2 cellular contexts compared by ENCODE assay signal in the genomic region with DNA sequence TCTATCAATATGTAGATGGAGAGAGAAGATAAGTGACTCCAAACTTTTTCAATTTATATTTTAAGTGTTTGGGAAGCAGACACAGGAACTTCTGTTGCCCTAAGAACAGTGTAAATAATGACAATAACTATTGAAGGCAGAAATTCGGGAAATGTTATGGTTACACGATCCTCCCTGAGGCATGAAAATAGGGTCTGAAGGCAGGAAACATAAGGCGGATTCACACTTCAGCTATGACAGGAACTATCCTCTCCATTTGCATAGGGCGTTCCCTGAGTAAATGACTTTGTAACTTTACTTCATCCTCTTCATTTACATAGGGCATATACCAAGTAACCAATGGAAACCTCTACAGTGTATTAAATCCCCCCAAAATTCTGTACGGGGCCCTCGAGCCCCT.
TF ChIP-seq lines count a peak whose summit lies in the region.

No MANE protein-coding gene starts in this region.

TF ChIP-seq in A549, 52 proteins besides CTCF, POLR2A, EP300 and RAD21 (continued from another document):
- TF ChIP-seq HEYL (CRISPR knock-in tag; IDR thresholded peaks at IDR 0.05) = no peak
- no peak for TF ChIP-seq CHD2 (IDR thresholded peaks at IDR 0.05; ENCODE audit: low read length, partially characterized antibody)
- no peak for TF ChIP-seq CBX8 (IDR thresholded peaks at IDR 0.05)
- TF ChIP-seq PBX3 (IDR thresholded peaks at IDR 0.05) = no peak
- TF ChIP-seq NFE2L2 (conservative IDR thresholded peaks at IDR 0.05; ENCODE audit: low read length) = no peak
- no peak for TF ChIP-seq SREBF2 (IDR thresholded peaks at IDR 0.05)
- no peak for TF ChIP-seq TP53 (CRISPR knock-in tag; IDR thresholded peaks at IDR 0.05)
- no peak for TF ChIP-seq MYC (IDR thresholded peaks at IDR 0.05; ENCODE audit: borderline replicate concordance, low read length)

TF ChIP-seq in GM23338, 12 proteins besides CTCF, POLR2A, EP300 and RAD21 (continued from another document):
- TF ChIP-seq, protein P1, sequence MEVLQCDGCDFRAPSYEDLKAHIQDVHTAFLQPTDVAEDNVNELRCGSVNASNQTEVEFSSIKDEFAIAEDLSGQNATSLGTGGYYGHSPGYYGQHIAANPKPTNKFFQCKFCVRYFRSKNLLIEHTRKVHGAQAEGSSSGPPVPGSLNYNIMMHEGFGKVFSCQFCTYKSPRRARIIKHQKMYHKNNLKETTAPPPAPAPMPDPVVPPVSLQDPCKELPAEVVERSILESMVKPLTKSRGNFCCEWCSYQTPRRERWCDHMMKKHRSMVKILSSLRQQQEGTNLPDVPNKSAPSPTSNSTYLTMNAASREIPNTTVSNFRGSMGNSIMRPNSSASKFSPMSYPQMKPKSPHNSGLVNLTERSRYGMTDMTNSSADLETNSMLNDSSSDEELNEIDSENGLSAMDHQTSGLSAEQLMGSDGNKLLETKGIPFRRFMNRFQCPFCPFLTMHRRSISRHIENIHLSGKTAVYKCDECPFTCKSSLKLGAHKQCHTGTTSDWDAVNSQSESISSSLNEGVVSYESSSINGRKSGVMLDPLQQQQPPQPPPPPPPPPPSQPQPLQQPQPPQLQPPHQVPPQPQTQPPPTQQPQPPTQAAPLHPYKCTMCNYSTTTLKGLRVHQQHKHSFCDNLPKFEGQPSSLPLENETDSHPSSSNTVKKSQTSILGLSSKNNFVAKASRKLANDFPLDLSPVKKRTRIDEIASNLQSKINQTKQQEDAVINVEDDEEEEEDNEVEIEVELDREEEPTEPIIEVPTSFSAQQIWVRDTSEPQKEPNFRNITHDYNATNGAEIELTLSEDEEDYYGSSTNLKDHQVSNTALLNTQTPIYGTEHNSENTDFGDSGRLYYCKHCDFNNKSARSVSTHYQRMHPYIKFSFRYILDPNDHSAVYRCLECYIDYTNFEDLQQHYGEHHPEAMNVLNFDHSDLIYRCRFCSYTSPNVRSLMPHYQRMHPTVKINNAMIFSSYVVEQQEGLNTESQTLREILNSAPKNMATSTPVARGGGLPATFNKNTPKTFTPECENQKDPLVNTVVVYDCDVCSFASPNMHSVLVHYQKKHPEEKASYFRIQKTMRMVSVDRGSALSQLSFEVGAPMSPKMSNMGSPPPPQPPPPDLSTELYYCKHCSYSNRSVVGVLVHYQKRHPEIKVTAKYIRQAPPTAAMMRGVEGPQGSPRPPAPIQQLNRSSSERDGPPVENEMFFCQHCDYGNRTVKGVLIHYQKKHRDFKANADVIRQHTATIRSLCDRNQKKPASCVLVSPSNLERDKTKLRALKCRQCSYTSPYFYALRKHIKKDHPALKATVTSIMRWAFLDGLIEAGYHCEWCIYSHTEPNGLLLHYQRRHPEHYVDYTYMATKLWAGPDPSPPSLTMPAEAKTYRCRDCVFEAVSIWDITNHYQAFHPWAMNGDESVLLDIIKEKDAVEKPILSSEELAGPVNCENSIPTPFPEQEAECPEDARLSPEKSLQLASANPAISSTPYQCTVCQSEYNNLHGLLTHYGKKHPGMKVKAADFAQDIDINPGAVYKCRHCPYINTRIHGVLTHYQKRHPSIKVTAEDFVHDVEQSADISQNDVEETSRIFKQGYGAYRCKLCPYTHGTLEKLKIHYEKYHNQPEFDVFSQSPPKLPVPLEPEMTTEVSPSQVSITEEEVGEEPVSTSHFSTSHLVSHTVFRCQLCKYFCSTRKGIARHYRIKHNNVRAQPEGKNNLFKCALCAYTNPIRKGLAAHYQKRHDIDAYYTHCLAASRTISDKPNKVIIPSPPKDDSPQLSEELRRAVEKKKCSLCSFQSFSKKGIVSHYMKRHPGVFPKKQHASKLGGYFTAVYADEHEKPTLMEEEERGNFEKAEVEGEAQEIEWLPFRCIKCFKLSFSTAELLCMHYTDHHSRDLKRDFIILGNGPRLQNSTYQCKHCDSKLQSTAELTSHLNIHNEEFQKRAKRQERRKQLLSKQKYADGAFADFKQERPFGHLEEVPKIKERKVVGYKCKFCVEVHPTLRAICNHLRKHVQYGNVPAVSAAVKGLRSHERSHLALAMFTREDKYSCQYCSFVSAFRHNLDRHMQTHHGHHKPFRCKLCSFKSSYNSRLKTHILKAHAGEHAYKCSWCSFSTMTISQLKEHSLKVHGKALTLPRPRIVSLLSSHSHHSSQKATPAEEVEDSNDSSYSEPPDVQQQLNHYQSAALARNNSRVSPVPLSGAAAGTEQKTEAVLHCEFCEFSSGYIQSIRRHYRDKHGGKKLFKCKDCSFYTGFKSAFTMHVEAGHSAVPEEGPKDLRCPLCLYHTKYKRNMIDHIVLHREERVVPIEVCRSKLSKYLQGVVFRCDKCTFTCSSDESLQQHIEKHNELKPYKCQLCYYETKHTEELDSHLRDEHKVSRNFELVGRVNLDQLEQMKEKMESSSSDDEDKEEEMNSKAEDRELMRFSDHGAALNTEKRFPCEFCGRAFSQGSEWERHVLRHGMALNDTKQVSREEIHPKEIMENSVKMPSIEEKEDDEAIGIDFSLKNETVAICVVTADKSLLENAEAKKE (CRISPR knock-in tag; IDR thresholded peaks at IDR 0.05) = no peak
- no peak for TF ChIP-seq CREB1 (CRISPR knock-in tag; IDR thresholded peaks at IDR 0.05; ENCODE audit: low read depth)
